In the genomic region with DNA sequence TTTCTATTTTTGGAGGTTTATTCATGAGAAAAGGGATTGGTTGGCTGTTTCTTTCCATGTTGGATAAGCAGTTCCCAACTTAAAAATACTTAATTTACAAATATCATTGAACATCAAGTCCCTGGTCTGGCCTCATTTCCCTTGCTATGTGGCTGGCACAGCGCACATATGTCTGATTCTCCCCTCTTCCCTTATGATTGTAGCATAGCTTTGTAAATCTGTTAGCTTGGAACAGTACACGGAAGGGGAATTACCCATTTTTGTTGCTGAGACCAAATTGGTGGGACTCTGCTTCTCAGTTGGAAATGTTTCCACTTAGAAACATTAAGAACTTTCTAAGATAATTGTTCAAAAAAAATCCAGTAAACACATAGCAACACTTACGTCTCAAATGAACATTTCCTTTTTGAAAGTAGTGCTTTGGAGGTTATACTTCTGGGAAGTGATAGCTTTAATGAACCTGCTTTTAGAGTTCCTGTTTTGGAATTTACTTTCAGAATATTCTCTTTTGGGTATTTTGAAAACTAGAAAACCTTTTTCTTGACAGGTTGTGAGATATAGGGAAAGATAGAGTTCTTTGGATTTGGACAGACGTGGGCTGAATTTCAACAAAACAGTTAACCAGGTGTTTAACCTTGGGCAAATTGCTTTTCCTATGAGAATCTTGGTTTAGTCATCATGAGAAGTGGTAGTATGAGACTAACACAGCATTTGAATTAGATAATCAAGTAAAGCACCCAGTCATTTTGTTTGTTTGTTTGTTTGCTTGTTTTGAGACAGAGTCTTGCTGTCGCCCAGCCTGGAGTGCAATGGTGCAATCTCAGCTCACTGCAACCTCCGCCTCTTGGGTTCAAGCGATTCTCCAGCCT, we compare ENCODE assay signal across 1 cellular context.
A peak's percentile ranks its signal among the peaks of the same experiment; 100 is the strongest.
TF ChIP-seq lines count a peak whose summit lies in the region.

No MANE protein-coding gene starts in this region.

TF ChIP-seq in GM12878, 131 proteins besides CTCF, POLR2A, EP300 and RAD21:
- TF ChIP-seq SMARCA5 (IDR thresholded peaks at IDR 0.05) (no peak), CHD1 (IDR thresholded peaks at IDR 0.05; ENCODE audit: low read depth, low read length) (no peak), SPI1 (IDR thresholded peaks at IDR 0.05; ENCODE audit: borderline replicate concordance, insufficient read depth, low read depth, low read length) (0 out of 2 replicates have a peak, but pooled peaks have one; percentile 9), CBX3 (IDR thresholded peaks at IDR 0.05; ENCODE audit: borderline replicate concordance, low read depth) (no peak), NFYA (IDR thresholded peaks at IDR 0.05; ENCODE audit: borderline replicate concordance, low read depth, low read length) (no peak), RFX5 (IDR thresholded peaks at IDR 0.05; ENCODE audit: low read depth, low read length) (peak; percentile 28; the same call in 1 of the 2 replicates), KLF5 (IDR thresholded peaks at IDR 0.05; ENCODE audit: partially characterized antibody) (no peak)
